Comparison of ENCODE assay signal across 12 cellular contexts in the genomic region with DNA sequence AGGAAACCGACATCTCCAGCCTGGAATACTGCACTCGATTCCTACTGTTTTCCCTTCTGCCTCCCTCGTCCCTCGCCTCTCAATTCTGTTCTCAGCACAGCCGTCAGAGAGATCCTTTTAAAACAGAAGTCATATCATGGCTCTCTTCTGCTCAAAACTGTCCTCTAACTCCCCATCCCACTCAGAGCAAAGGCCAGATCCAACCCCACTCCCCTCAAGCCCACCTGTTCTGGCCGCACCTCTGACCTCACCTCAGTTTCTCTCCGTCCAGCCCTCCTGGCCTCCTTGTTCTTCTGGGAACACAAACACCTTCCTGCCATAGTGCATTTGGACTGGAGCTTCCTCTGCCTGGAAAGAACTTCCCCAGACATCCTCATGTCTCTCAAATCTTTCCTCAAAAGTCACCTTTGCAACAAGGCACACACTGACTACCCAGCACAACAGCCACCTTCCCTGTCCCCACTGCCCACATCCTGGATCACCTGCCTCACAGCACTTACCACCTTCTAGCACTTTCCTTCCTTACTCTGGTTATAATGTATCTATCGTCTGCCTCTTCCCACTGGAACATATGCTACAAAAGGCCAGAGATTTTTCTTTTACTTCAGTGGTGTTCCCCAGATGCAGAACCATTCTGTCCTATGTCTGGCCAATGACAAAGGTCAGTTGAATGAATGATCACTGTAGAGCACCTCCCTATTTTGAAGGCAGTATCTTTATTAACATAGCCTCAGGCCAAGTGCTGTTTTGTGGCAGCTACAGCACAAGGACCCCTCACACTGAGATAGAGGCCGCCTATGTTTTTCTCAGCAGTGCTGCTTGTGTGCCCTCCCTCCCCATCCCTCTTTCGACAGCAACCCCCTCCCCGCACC. TPM values are rescaled to one million over a fixed set of nuclear protein-coding genes. Genes with fewer than 3 reads are reported as not detected.
DNase-seq lines count a peak whose midpoint lies in the region; TF ChIP-seq lines count a peak whose summit lies in the region.
"Had no signal": no experiment of that assay in that cellular context is flagged by ENCODE, and none has a peak within 500 bp of the region (broad histone marks: within the 10 kb centered on the region; RNA-seq: fewer than 3 reads in every experiment).

No MANE protein-coding gene starts in this region.

- H4K91ac ChIP-seq in mesenchymal stem cell (ENCODE audit: low read length) = no peak overlapping the region

- H2AFZ ChIP-seq in Karpas-422 (ENCODE audit: low read length) = no peak overlapping the region
- H2AFZ ChIP-seq in mesenchymal stem cell (ENCODE audit: low read depth, low read length) = no peak overlapping the region

- DNase-seq in CD8-positive, alpha-beta memory T cell = peak in 4 of 5 donors; percentile 29 to 61 (median 54)
- DNase-seq in Karpas-422 (peak; percentile 47), mesenchymal stem cell (peak; percentile 9), NAMALWA (ENCODE audit: low spot score) (no peak), NOMO-1 treated with dmso at 0.1 percent for 144 hours (lab: John Stamatoyannopoulos, UW; ENCODE audit: unreplicated experiment) (no peak), prostate gland (ENCODE audit: low spot score) (no peak), MCF 10A (ENCODE audit: unreplicated experiment) (no peak)
- DNase-seq in activated T-helper 1 cell treated with anti-CD3 and anti-CD28 coated beads, Interleukin-12 subunit alpha, Interleukin-12 subunit beta, Interleukin-2, Interleukin-4 antibody, amounts not matched to agents 30 ng/mL and 10 ng/mL and 1 ng/mL, durations not matched to agents 14 hours and 24 hours and 36 hours (ENCODE audit: low spot score) = no peak
- DNase-seq: head of caudate nucleus, retina had no signal

- TF ChIP-seq POLR2A in prostate gland (IDR thresholded peaks at IDR 0.05) = no peak

- H3K4ac ChIP-seq in mesenchymal stem cell (ENCODE audit: low read depth in 1 of 2, low read length in 2 of 2) = no peak overlapping the region

- peak overlapping the region; percentile 59 for H3K4me3 ChIP-seq in CD8-positive, alpha-beta memory T cell (ENCODE audit: low read length)
- H3K4me3 ChIP-seq in Karpas-422 (ENCODE audit: low read length) (no peak overlapping the region), mesenchymal stem cell (ENCODE audit: insufficient read depth in 1 of 2, low read depth in 1 of 2, low read length in 2 of 2) (no peak overlapping the region), prostate gland (no peak overlapping the region)
- H3K4me3 ChIP-seq: BLaER1 had no signal

- peaks cover 26 to 56% (median 33%) of the 10 kb centered on the region in 3 donors for H3K36me3 Mint-ChIP-seq in CD8-positive, alpha-beta memory T cell
- H3K36me3 Mint-ChIP-seq in activated T-helper 1 cell treated with anti-CD3 and anti-CD28 coated beads, Interleukin-12 subunit alpha, Interleukin-12 subunit beta, Interleukin-2, Interleukin-4 antibody, amounts not matched to agents 30 ng/mL and 10 ng/mL and 1 ng/mL, durations not matched to agents 14 hours and 24 hours and 36 hours (ENCODE audit: low read depth) = peaks cover 46% of the 10 kb centered on the region
- peaks cover 7% of the 10 kb centered on the region for H3K36me3 Mint-ChIP-seq in MCF 10A (ENCODE audit: insufficient read depth, unreplicated experiment)

- H3K9ac ChIP-seq in Karpas-422 (ENCODE audit: low read length) (no peak overlapping the region), mesenchymal stem cell (ENCODE audit: low read length) (no peak overlapping the region)
- H3K9ac ChIP-seq: BLaER1 had no signal

- no peak overlapping the region for H3K18ac ChIP-seq in mesenchymal stem cell (ENCODE audit: low read depth in 1 of 2, low read length in 2 of 2)

- H3K4me1 Mint-ChIP-seq in CD8-positive, alpha-beta memory T cell = peaks cover 57 to 74% (median 72%) of the 10 kb centered on the region in 3 donors
- H3K4me1 Mint-ChIP-seq in activated T-helper 1 cell treated with anti-CD3 and anti-CD28 coated beads, Interleukin-12 subunit alpha, Interleukin-12 subunit beta, Interleukin-2, Interleukin-4 antibody, amounts not matched to agents 30 ng/mL and 10 ng/mL and 1 ng/mL, durations not matched to agents 14 hours and 24 hours and 36 hours (ENCODE audit: low read depth) = peaks cover 67% of the 10 kb centered on the region
- no peaks in the 10 kb centered on the region for H3K4me1 Mint-ChIP-seq in MCF 10A (ENCODE audit: insufficient read depth, unreplicated experiment)

- H2BK120ac ChIP-seq in mesenchymal stem cell (ENCODE audit: low read depth, low read length) = no peak overlapping the region

- H2AK5ac ChIP-seq in mesenchymal stem cell (ENCODE audit: low read length, severe bottlenecking) = no peak overlapping the region

- H3K27ac ChIP-seq in CD8-positive, alpha-beta memory T cell (ENCODE audit: low read depth, low read length) = no peak overlapping the region
- H3K27ac ChIP-seq in Karpas-422 (ENCODE audit: low read length) (no peak overlapping the region), mesenchymal stem cell (ENCODE audit: low read length, poor library complexity, severe bottlenecking) (no peak overlapping the region), prostate gland (no peak overlapping the region)
- H3K27ac ChIP-seq: BLaER1, epithelial cell of prostate had no signal

- TF ChIP-seq CTCF in prostate gland (IDR thresholded peaks at IDR 0.05) (no peak), MCF 10A (IDR thresholded peaks at IDR 0.05; ENCODE audit: unreplicated experiment) (no peak)

- H3K4me3 Mint-ChIP-seq in CD8-positive, alpha-beta memory T cell = peak overlapping the region; percentile 96 to 100 (median 97)
- H3K4me3 Mint-ChIP-seq in activated T-helper 1 cell treated with anti-CD3 and anti-CD28 coated beads, Interleukin-12 subunit alpha, Interleukin-12 subunit beta, Interleukin-2, Interleukin-4 antibody, amounts not matched to agents 30 ng/mL and 10 ng/mL and 1 ng/mL, durations not matched to agents 14 hours and 24 hours and 36 hours = peak overlapping the region; percentile 95
- no peak overlapping the region for H3K4me3 Mint-ChIP-seq in MCF 10A (ENCODE audit: unreplicated experiment)

- no peaks in the 10 kb centered on the region for H3K9me2 ChIP-seq in Karpas-422 (replicated peaks; ENCODE audit: insufficient read depth, low read length)

- H4K20me1 ChIP-seq in Karpas-422 (ENCODE audit: insufficient read depth, low read depth, low read length) = peaks cover 14% of the 10 kb centered on the region; the same call in 1 of the 2 replicates

- H3K14ac ChIP-seq in mesenchymal stem cell (ENCODE audit: low read length in 2 of 2) = no peak overlapping the region

- CTCF ChIA-PET in CD8-positive, alpha-beta memory T cell (lab: Charles Lee) = interaction anchor here (2.3 kb wide), 1 partner anchor 14 kb away, joined by 11 read pairs; no protein-coding TSS in a partner anchor
- CTCF ChIA-PET in MCF 10A (lab: Yijun Ruan, JAX) = interaction anchor here (0.5 to 0.7 kb wide), 2 partner anchors 50 to 250 kb away, joined by 3 read pairs; no protein-coding TSS in a partner anchor

- H3K23ac ChIP-seq in mesenchymal stem cell (ENCODE audit: low read length in 2 of 2) = no peak overlapping the region

- peaks cover 40% of the 10 kb centered on the region for H3K4me1 ChIP-seq in CD8-positive, alpha-beta memory T cell (ENCODE audit: insufficient read depth, low read length)
- H3K4me1 ChIP-seq in Karpas-422 (ENCODE audit: low read length) = peaks cover 39% of the 10 kb centered on the region
- H3K4me1 ChIP-seq in mesenchymal stem cell (ENCODE audit: control insufficient read depth, insufficient read depth, low read depth, low read length) = peaks cover 5% of the 10 kb centered on the region
- no peaks in the 10 kb centered on the region for H3K4me1 ChIP-seq in prostate gland (replicated peaks)

- no peaks in the 10 kb centered on the region for H3K9me3 ChIP-seq in CD8-positive, alpha-beta memory T cell (ENCODE audit: low read length)
- H3K9me3 ChIP-seq in Karpas-422 (ENCODE audit: low read length) (no peaks in the 10 kb centered on the region), mesenchymal stem cell (ENCODE audit: control insufficient read depth, low read length) (no peaks in the 10 kb centered on the region), prostate gland (no peaks in the 10 kb centered on the region)
- H3K9me3 ChIP-seq: BLaER1 had no signal

- 67% methylated on average over 10 of the region's 11 CpGs for WGBS in mesenchymal stem cell
- 55% methylated on average over 11 of the region's 11 CpGs for WGBS in prostate gland

- no peaks in the 10 kb centered on the region for H3K79me2 ChIP-seq in Karpas-422 (ENCODE audit: low read length)

- no peak overlapping the region for H2BK12ac ChIP-seq in mesenchymal stem cell (ENCODE audit: low read length in 2 of 2)

- no TSS peak for BruUV-seq in MCF 10A (replicated peaks; lab: Mats Ljungman, UMichigan)

- H4K8ac ChIP-seq in mesenchymal stem cell (ENCODE audit: low read length) = no peak overlapping the region

- POLR2A ChIA-PET in CD8-positive, alpha-beta memory T cell (lab: Charles Lee) = interaction anchor here (0.6 to 5.7 kb wide), 6 partner anchors 18 to 299 kb away, joined by 3 to 42 read pairs (median 6); a partner anchor contains a TSS
- POLR2A ChIA-PET in MCF 10A (lab: Yijun Ruan, JAX) = no interaction called here

- peaks cover 0 to 3% (median 1%) of the 10 kb centered on the region in 5 donors for H3K9me3 Mint-ChIP-seq in CD8-positive, alpha-beta memory T cell
- H3K9me3 Mint-ChIP-seq in activated T-helper 1 cell treated with anti-CD3 and anti-CD28 coated beads, Interleukin-12 subunit alpha, Interleukin-12 subunit beta, Interleukin-2, Interleukin-4 antibody, amounts not matched to agents 30 ng/mL and 10 ng/mL and 1 ng/mL, durations not matched to agents 14 hours and 24 hours and 36 hours = no peaks in the 10 kb centered on the region
- no peaks in the 10 kb centered on the region for H3K9me3 Mint-ChIP-seq in MCF 10A (ENCODE audit: unreplicated experiment)

- H2BK5ac ChIP-seq in mesenchymal stem cell (ENCODE audit: low read depth, low read length, poor library complexity, severe bottlenecking) = no peak overlapping the region

- H3K4me2 ChIP-seq in Karpas-422 (ENCODE audit: low read depth, low read length, poor library complexity, severe bottlenecking) (no peak overlapping the region), mesenchymal stem cell (ENCODE audit: low read length, poor library complexity, severe bottlenecking) (no peak overlapping the region)

- no peaks in the 10 kb centered on the region for H3K27me3 ChIP-seq in CD8-positive, alpha-beta memory T cell (ENCODE audit: insufficient read depth, low read length, poor library complexity, severe bottlenecking)
- no peaks in the 10 kb centered on the region for H3K27me3 ChIP-seq in Karpas-422 (ENCODE audit: low read length)
- peaks cover 17 to 38% of the 10 kb centered on the region in 2 experiments for H3K27me3 ChIP-seq in mesenchymal stem cell (ENCODE audit: control insufficient read depth in 1 of 2, insufficient read depth in 1 of 2, low read length in 2 of 2)
- no peaks in the 10 kb centered on the region for H3K27me3 ChIP-seq in prostate gland (replicated peaks; ENCODE audit: insufficient read depth)
- H3K27me3 ChIP-seq: BLaER1 had no signal

- intact Hi-C loops in activated T-helper 1 cell treated with anti-CD3 and anti-CD28 coated beads, Interleukin-12 subunit alpha, Interleukin-12 subunit beta, Interleukin-2, Interleukin-4 antibody, amounts not matched to agents 30 ng/mL and 10 ng/mL and 1 ng/mL, durations not matched to agents 14 hours and 24 hours and 36 hours (cut with micrococcal nuclease) = no loop called here
- intact Hi-C loops in prostate gland (cut with DNase I) (no loop called here), MCF 10A (cut with micrococcal nuclease) (no loop called here)

- H3K27ac Mint-ChIP-seq in CD8-positive, alpha-beta memory T cell = peak overlapping the region; percentile 87 to 100 (median 98)
- peak overlapping the region; percentile 49 for H3K27ac Mint-ChIP-seq in activated T-helper 1 cell treated with anti-CD3 and anti-CD28 coated beads, Interleukin-12 subunit alpha, Interleukin-12 subunit beta, Interleukin-2, Interleukin-4 antibody, amounts not matched to agents 30 ng/mL and 10 ng/mL and 1 ng/mL, durations not matched to agents 14 hours and 24 hours and 36 hours
- H3K27ac Mint-ChIP-seq in MCF 10A (ENCODE audit: low read depth, unreplicated experiment) = no peak overlapping the region

- peaks cover 0 to 37% of the 10 kb centered on the region in 2 donors for H3K27me3 Mint-ChIP-seq in CD8-positive, alpha-beta memory T cell
- H3K27me3 Mint-ChIP-seq in activated T-helper 1 cell treated with anti-CD3 and anti-CD28 coated beads, Interleukin-12 subunit alpha, Interleukin-12 subunit beta, Interleukin-2, Interleukin-4 antibody, amounts not matched to agents 30 ng/mL and 10 ng/mL and 1 ng/mL, durations not matched to agents 14 hours and 24 hours and 36 hours (ENCODE audit: insufficient read depth) = no peaks in the 10 kb centered on the region
- H3K27me3 Mint-ChIP-seq in MCF 10A (ENCODE audit: insufficient read depth, unreplicated experiment) = peaks cover 43% of the 10 kb centered on the region

- H3K79me1 ChIP-seq in mesenchymal stem cell (replicated peaks; ENCODE audit: low read length, poor library complexity, severe bottlenecking) = peaks cover 3% of the 10 kb centered on the region

- peaks cover 31% of the 10 kb centered on the region for H3K36me3 ChIP-seq in CD8-positive, alpha-beta memory T cell (ENCODE audit: insufficient read depth, low read length)
- H3K36me3 ChIP-seq in Karpas-422 (ENCODE audit: insufficient read depth, low read length) = peaks cover 13% of the 10 kb centered on the region
- H3K36me3 ChIP-seq in mesenchymal stem cell (ENCODE audit: control insufficient read depth in 1 of 2, insufficient read depth in 2 of 2, low read depth in 1 of 2, low read length in 2 of 2) = peaks cover 17 to 25% of the 10 kb centered on the region in 2 experiments
- H3K36me3 ChIP-seq in prostate gland = no peaks in the 10 kb centered on the region

- H2BK15ac ChIP-seq in mesenchymal stem cell (ENCODE audit: low read depth, poor library complexity, severe bottlenecking) = no peak overlapping the region

RNA-seq across cellular contexts. Expression of a gene that starts 4.2 kb away (rescaled TPM):
- total RNA-seq in CD8-positive, alpha-beta memory T cell = 1,000 to 10,000 TPM; 3,705 to 3,812 TPM
- polyA plus RNA-seq in CD8-positive, alpha-beta memory T cell = 8,337 TPM
- total RNA-seq in Karpas-422 (2014; rRNA removed; shearing (Covaris generic); ENCODE audit: low replicate concordance) = 1,556 and 2,615 TPM in 2 replicates
- 3,770 and 3,814 TPM in 2 replicates for total RNA-seq in activated T-helper 1 cell treated with anti-CD3 and anti-CD28 coated beads, Interleukin-12 subunit alpha, Interleukin-12 subunit beta, Interleukin-2, Interleukin-4 antibody, amounts not matched to agents 30 ng/mL and 10 ng/mL and 1 ng/mL, durations not matched to agents 14 hours and 24 hours and 36 hours
- 879 TPM for polyA plus RNA-seq in mesenchymal stem cell (2013, experiment 1 of 2)
- polyA plus RNA-seq in mesenchymal stem cell (2013, experiment 2 of 2) = 950 TPM
- total RNA-seq in prostate gland (100 to 1,000 TPM; 846 to 899 TPM), MCF 10A (2022) (87.4 and 180 TPM in 2 replicates)

RNA-seq across cellular contexts. Expression of a gene that starts 50.7 kb away (rescaled TPM):
- 10 to 100 TPM; 12.4 to 12.8 TPM for total RNA-seq in CD8-positive, alpha-beta memory T cell
- polyA plus RNA-seq in CD8-positive, alpha-beta memory T cell = 8.2 TPM
- not detected in 2 replicates for total RNA-seq in Karpas-422 (2014; rRNA removed; shearing (Covaris generic); ENCODE audit: low replicate concordance)
- 11.5 and 12.4 TPM in 2 replicates for total RNA-seq in activated T-helper 1 cell treated with anti-CD3 and anti-CD28 coated beads, Interleukin-12 subunit alpha, Interleukin-12 subunit beta, Interleukin-2, Interleukin-4 antibody, amounts not matched to agents 30 ng/mL and 10 ng/mL and 1 ng/mL, durations not matched to agents 14 hours and 24 hours and 36 hours
- 81.3 TPM for polyA plus RNA-seq in mesenchymal stem cell (2013, experiment 1 of 2)
- polyA plus RNA-seq in mesenchymal stem cell (2013, experiment 2 of 2) = 82.5 TPM
- total RNA-seq in prostate gland (10 to 100 TPM; 16.1 to 22.8 TPM), MCF 10A (2022) (17.9 and 18.0 TPM in 2 replicates)

Comparison
In these comparisons a context has a peak if more than half of its experiments do, and no peak if none do; other contexts are left out.
1. DNase-seq: peak in CD8-positive, alpha-beta memory T cell (4 of 5), Karpas-422 (single experiment) and mesenchymal stem cell (single experiment); none in activated T-helper 1 cell treated with anti-CD3 and anti-CD28 coated beads, Interleukin-12 subunit alpha, Interleukin-12 subunit beta, Interleukin-2, Interleukin-4 antibody, amounts not matched to agents 30 ng/mL and 10 ng/mL and 1 ng/mL, durations not matched to agents 14 hours and 24 hours and 36 hours (single experiment), NAMALWA (single experiment), NOMO-1 treated with dmso at 0.1 percent for 144 hours (single experiment), prostate gland (single experiment) and MCF 10A (single experiment).
2. RNA of a gene that starts 50.7 kb away (total RNA-seq): 16.1 to 22.8 TPM in prostate gland, 17.9 to 18.0 TPM in MCF 10A, 12.4 to 12.8 TPM in CD8-positive, alpha-beta memory T cell and 11.5 to 12.4 TPM in activated T-helper 1 cell treated with anti-CD3 and anti-CD28 coated beads, Interleukin-12 subunit alpha, Interleukin-12 subunit beta, Interleukin-2, Interleukin-4 antibody, amounts not matched to agents 30 ng/mL and 10 ng/mL and 1 ng/mL, durations not matched to agents 14 hours and 24 hours and 36 hours; not detected in Karpas-422; every median in the first group is over 10 times any median in the second.